ENCODE assay signal across 8 cellular contexts in genomic region chr16:30445408-30446202, GRCh38.
DNase-seq lines count a peak whose midpoint lies in the region; ATAC-seq lines count a peak whose summit lies in the region.

TSS of gene SEPHS2 (minus strand) at chr16:30445874. CDS start at chr16:30445727, 147 bp downstream.

- H3K4me3 Mint-ChIP-seq in central memory CD8-positive, alpha-beta T cell: peak within 1 kb of the TSS; percentile 92

- no peaks in the 10 kb centered on the region for H3K9me3 Mint-ChIP-seq in central memory CD8-positive, alpha-beta T cell

- H3K36me3 Mint-ChIP-seq in central memory CD8-positive, alpha-beta T cell (ENCODE audit: insufficient read depth): peaks cover 15% of the 10 kb centered on the region

- H3K4me1 Mint-ChIP-seq in central memory CD8-positive, alpha-beta T cell: peaks cover 39% of the 10 kb centered on the region

- H3K27ac Mint-ChIP-seq in central memory CD8-positive, alpha-beta T cell (ENCODE audit: low read depth): peak within 1 kb of the TSS; percentile 94

- no peaks in the 10 kb centered on the region for H3K27me3 Mint-ChIP-seq in central memory CD8-positive, alpha-beta T cell

- DNase-seq in AG08395 (ENCODE audit: low spot score) (peak; percentile 95), NCI-H345 treated with DMSO at 0.1 percent for 48 hours (lab: John Stamatoyannopoulos, UW; ENCODE audit: unreplicated experiment) (peak; percentile 94), islet precursor cell (peak; percentile 96)
- peak; percentile 86 for DNase-seq in activated CD4-positive, CD25-positive, alpha-beta regulatory T cell treated with anti-CD3 and anti-CD28 coated beads, Interleukin-2, amount 50 U/mL, for 16 hours (ENCODE audit: low read depth, low spot score)
- peak; percentile 93 to 95 for DNase-seq in central memory CD8-positive, alpha-beta T cell (ENCODE audit: low spot score in 2 of 2)
- peak; percentile 94 to 100 (median 96) for DNase-seq in stimulated activated CD4-positive, alpha-beta T cell treated with anti-CD3 and anti-CD28 coated beads, Interleukin-12 subunit alpha, Interleukin-12 subunit beta, amount 100 ng/mL, for 48 hours (ENCODE audit: low read depth in 2 of 3, low spot score in 1 of 3)

- peak; percentile 50 for ATAC-seq in GM18873 (IDR thresholded peaks at IDR 0.05; ENCODE audit: low FRiP score, unreplicated experiment)
- ATAC-seq in HG03159 (IDR thresholded peaks at IDR 0.05; ENCODE audit: unreplicated experiment): peak; percentile 84
- peak; percentile 89 for ATAC-seq in central memory CD8-positive, alpha-beta T cell (replicated peaks; ENCODE audit: extremely low read depth, poor library complexity, severe bottlenecking)

Comparison
In these comparisons a context has a peak if more than half of its experiments do, and no peak if none do; other contexts are left out.
1. Peak in every context shown above with its lines: DNase-seq and ATAC-seq.